In genomic region chr1:16980473-16981268, GRCh38 we compare ENCODE assay signal across 8 cellular contexts. TPM values are rescaled to one million over a fixed set of nuclear protein-coding genes. Genes with fewer than 3 reads are reported as not detected.
DNase-seq lines count a peak whose midpoint lies in the region; ATAC-seq and TF ChIP-seq lines count a peak whose summit lies in the region.

Gene MFAP2, minus strand, starts transcription at chr1:16980620. Its CDS starts 2,347 bp downstream, at chr1:16978273.

- no peak for DNase-seq in activated CD8-positive, alpha-beta T cell treated with anti-CD3 and anti-CD28 coated beads for 36 hours
- DNase-seq in left ventricle myocardium inferior = no peak
- no peak for DNase-seq in hepatic stellate cell (ENCODE audit: low spot score)
- no peak for DNase-seq in NCI-H2196 (lab: John Stamatoyannopoulos, UW; ENCODE audit: unreplicated experiment)

- H3K27ac ChIP-seq in HEK293 (ENCODE audit: extremely low read depth, low read depth, low read length) (peak within 1 kb of the TSS; percentile 31; the same call in 1 of the 2 replicates), left ventricle myocardium inferior (replicated peaks) (peak within 1 kb of the TSS; percentile 60)

- no peaks in the 10 kb centered on the region for H3K9me3 ChIP-seq in HEK293 (ENCODE audit: control insufficient read depth, insufficient read depth, low read depth, low read length)
- no peaks in the 10 kb centered on the region for H3K9me3 ChIP-seq in left ventricle myocardium inferior (replicated peaks)
- no peaks in the 10 kb centered on the region for H3K9me3 ChIP-seq in skeletal muscle satellite cell (replicated peaks; ENCODE audit: low read length)

- TF ChIP-seq POLR2A in GM18505 (IDR thresholded peaks at IDR 0.05; ENCODE audit: borderline replicate concordance, extremely low read depth, insufficient read depth, insufficient read length) = no peak

- H3K9ac ChIP-seq in skeletal muscle satellite cell (ENCODE audit: low read depth, low read length) = peak within 1 kb of the TSS; percentile 81

- H3K27me3 ChIP-seq in left ventricle myocardium inferior (ENCODE audit: low read depth) (peaks cover 26% of the 10 kb centered on the region), skeletal muscle satellite cell (ENCODE audit: control insufficient read depth, insufficient read depth, low read length) (no peaks in the 10 kb centered on the region)

- CTCF ChIA-PET in HEK293 (lab: Yijun Ruan, JAX) = interaction anchor here (0.7 to 1.8 kb wide), 4 partner anchors 15 to 65 kb away, joined by 3 to 6 read pairs (median 4); no protein-coding TSS in a partner anchor
- CTCF ChIA-PET in activated CD8-positive, alpha-beta T cell treated with anti-CD3 and anti-CD28 coated beads for 36 hours (lab: Charles Lee) = interaction anchor here (1.6 kb wide), 1 partner anchor 29 kb away, joined by 5 read pairs; no protein-coding TSS in a partner anchor

- peaks cover 1% of the 10 kb centered on the region for H3K36me3 Mint-ChIP-seq in activated CD8-positive, alpha-beta T cell treated with anti-CD3 and anti-CD28 coated beads for 36 hours (ENCODE audit: low read depth)

- H3K4me1 ChIP-seq in HEK293 (ENCODE audit: control insufficient read depth, insufficient read depth, low read length) = no peaks in the 10 kb centered on the region
- peaks cover 27% of the 10 kb centered on the region for H3K4me1 ChIP-seq in left ventricle myocardium inferior
- H3K4me1 ChIP-seq in skeletal muscle satellite cell (ENCODE audit: control insufficient read depth, insufficient read depth, low read length) = peaks cover 46% of the 10 kb centered on the region

- no peak within 1 kb of the TSS for H3K27ac Mint-ChIP-seq in activated CD8-positive, alpha-beta T cell treated with anti-CD3 and anti-CD28 coated beads for 36 hours

- H3K4me1 Mint-ChIP-seq in activated CD8-positive, alpha-beta T cell treated with anti-CD3 and anti-CD28 coated beads for 36 hours (ENCODE audit: low read depth) = peaks cover 4% of the 10 kb centered on the region

- peak within 1 kb of the TSS; percentile 76 for H3K4me2 ChIP-seq in skeletal muscle satellite cell (ENCODE audit: low read length)

- H3K36me3 ChIP-seq in HEK293 (ENCODE audit: control insufficient read depth in 2 of 2, insufficient read depth in 1 of 2, low read length in 2 of 2) (peaks cover 0 to 9% of the 10 kb centered on the region in 2 experiments; a peak in 2 of 3 replicates), left ventricle myocardium inferior (peaks cover 2% of the 10 kb centered on the region), skeletal muscle satellite cell (ENCODE audit: insufficient read depth, low read length) (no peaks in the 10 kb centered on the region)

- peak within 1 kb of the TSS; percentile 16 for H3K4me3 Mint-ChIP-seq in activated CD8-positive, alpha-beta T cell treated with anti-CD3 and anti-CD28 coated beads for 36 hours

- POLR2A ChIA-PET in HEK293 (lab: Yijun Ruan, JAX) = interaction anchor here (1.0 to 5.3 kb wide), 4 partner anchors 9 to 22 kb away, joined by 3 to 23 read pairs (median 4); no protein-coding TSS in a partner anchor
- POLR2A ChIA-PET in activated CD8-positive, alpha-beta T cell treated with anti-CD3 and anti-CD28 coated beads for 36 hours (lab: Charles Lee) = interaction anchor here (0.8 kb wide), 1 partner anchor 36 kb away, joined by 3 read pairs; no protein-coding TSS in a partner anchor

- peak; percentile 32 for ATAC-seq in activated CD8-positive, alpha-beta T cell treated with anti-CD3 and anti-CD28 coated beads for 36 hours
- ATAC-seq in GM19324 (IDR thresholded peaks at IDR 0.05; ENCODE audit: low FRiP score, unreplicated experiment) (no peak), GM18505 (IDR thresholded peaks at IDR 0.05; ENCODE audit: unreplicated experiment) (no peak)

- TF ChIP-seq CTCF in HEK293 (tag by site-specific recombination; IDR thresholded peaks at IDR 0.05) (no peak), left ventricle myocardium inferior (IDR thresholded peaks at IDR 0.05; ENCODE audit: borderline replicate concordance) (no peak)
- no peak for TF ChIP-seq CTCF in activated CD8-positive, alpha-beta T cell treated with anti-CD3 and anti-CD28 coated beads for 36 hours (IDR thresholded peaks at IDR 0.05)

- H3K9me3 Mint-ChIP-seq in activated CD8-positive, alpha-beta T cell treated with anti-CD3 and anti-CD28 coated beads for 36 hours = no peaks in the 10 kb centered on the region

- H3K27me3 Mint-ChIP-seq in activated CD8-positive, alpha-beta T cell treated with anti-CD3 and anti-CD28 coated beads for 36 hours = peaks cover 20% of the 10 kb centered on the region

- H3K4me3 ChIP-seq in HEK293 (ENCODE audit: low read depth, low read length) = peak within 1 kb of the TSS; percentile 67
- peak within 1 kb of the TSS; percentile 65 for H3K4me3 ChIP-seq in left ventricle myocardium inferior
- H3K4me3 ChIP-seq in skeletal muscle satellite cell (ENCODE audit: low read length) = peak within 1 kb of the TSS; percentile 74

- intact Hi-C loops in activated CD8-positive, alpha-beta T cell treated with anti-CD3 and anti-CD28 coated beads for 36 hours (cut with micrococcal nuclease) = no loop called here
- intact Hi-C loops in left ventricle myocardium inferior (cut with micrococcal nuclease) = no loop called here

TF ChIP-seq in HEK293, 187 proteins besides CTCF, POLR2A, EP300 and RAD21 (continues in another document):
- TF ChIP-seq ZNF513 (tag by site-specific recombination; IDR thresholded peaks at IDR 0.05) (no peak), MZF1 (tag by site-specific recombination; IDR thresholded peaks at IDR 0.05; ENCODE audit: borderline replicate concordance) (no peak), ZNF335 (tag by site-specific recombination; conservative IDR thresholded peaks at IDR 0.05) (peak; percentile 58), ZBTB8A (tag by site-specific recombination; IDR thresholded peaks at IDR 0.05) (peak; percentile 11; the same call in 1 of the 2 replicates), ZNF560 (tag by site-specific recombination; IDR thresholded peaks at IDR 0.05; ENCODE audit: borderline replicate concordance) (no peak), ZNF501 (tag by site-specific recombination; IDR thresholded peaks at IDR 0.05) (no peak), TRIM28 (IDR thresholded peaks at IDR 0.05; ENCODE audit: borderline replicate concordance, low read length) (no peak), ZNF518A (tag by site-specific recombination; conservative IDR thresholded peaks at IDR 0.05; ENCODE audit: low read depth) (no peak)

RNA-seq across cellular contexts. Expression of gene MFAP2, which starts in this region (rescaled TPM):
- not detected for total RNA-seq in activated CD8-positive, alpha-beta T cell treated with anti-CD3 and anti-CD28 coated beads for 36 hours
- 3.0 TPM for total RNA-seq in left ventricle myocardium inferior
- total RNA-seq in skeletal muscle satellite cell (2012; rRNA removed) = 5.1 and 22.7 TPM in 2 replicates

Comparison
In these comparisons a context has a peak if more than half of its experiments do, and no peak if none do; other contexts are left out.
1. Peak in ATAC-seq in activated CD8-positive, alpha-beta T cell treated with anti-CD3 and anti-CD28 coated beads for 36 hours; RNA of the gene not detected or under 1 TPM.